ENCODE assay signal across 17 cellular contexts in the genomic region with DNA sequence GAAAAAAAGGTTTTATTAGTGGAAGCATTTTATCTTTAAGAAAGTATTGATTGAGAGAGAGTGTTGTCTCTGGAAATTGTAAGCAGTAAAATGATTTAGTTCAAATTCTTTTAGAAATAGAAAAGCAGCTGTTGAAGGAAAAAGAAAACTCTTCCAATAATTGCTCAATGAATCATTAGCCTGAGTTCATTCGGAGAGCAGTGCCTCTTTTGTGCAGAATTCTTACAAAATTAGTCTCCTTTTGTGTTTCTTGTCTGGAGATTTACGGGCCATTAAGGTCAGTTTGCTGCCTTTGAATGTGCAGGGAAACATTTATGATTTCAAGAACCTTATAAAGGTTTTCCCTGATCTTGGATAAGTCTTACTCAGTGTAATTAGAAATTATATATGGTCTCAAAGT. TPM values are rescaled to one million over a fixed set of nuclear protein-coding genes. Genes with fewer than 3 reads are reported as not detected.
DNase-seq lines count a peak whose midpoint lies in the region; ATAC-seq, FAIRE-seq and TF ChIP-seq lines count a peak whose summit lies in the region.
"Had no signal": no experiment of that assay in that cellular context is flagged by ENCODE, and none has a peak within 500 bp of the region (broad histone marks: within the 10 kb centered on the region; RNA-seq: fewer than 3 reads in every experiment).

No MANE protein-coding gene starts in this region.

- H3K27me3 ChIP-seq in AG04450 (ENCODE audit: control insufficient read depth, insufficient read depth, low read length) = no peaks in the 10 kb centered on the region
- no peaks in the 10 kb centered on the region for H3K27me3 ChIP-seq in astrocyte (ENCODE audit: insufficient read depth, low read length)
- no peaks in the 10 kb centered on the region for H3K27me3 ChIP-seq in dorsolateral prefrontal cortex

- TF ChIP-seq CTCF in AG04450 (IDR thresholded peaks at IDR 0.05; ENCODE audit: low read depth, low read length) (no peak), HFFc6 (IDR thresholded peaks at IDR 0.05) (no peak), astrocyte (IDR thresholded peaks at IDR 0.05; ENCODE audit: insufficient read depth, low read depth, low read length) (no peak), dorsolateral prefrontal cortex (IDR thresholded peaks at IDR 0.05 in 54 of 56, conservative IDR thresholded peaks at IDR 0.05 in 2 of 56; ENCODE audit: low read depth in 1 of 56, partially characterized antibody in 56 of 56) (no peak)

- peak overlapping the region; percentile 66 for H3K4me3 Mint-ChIP-seq in HFFc6
- no peak overlapping the region for H3K4me3 Mint-ChIP-seq in astrocyte (ENCODE audit: unreplicated experiment)
- H3K4me3 Mint-ChIP-seq: activated naive CD4-positive, alpha-beta T cell treated with anti-CD3 and anti-CD28 coated beads, Interleukin-2, amount 50 U/mL, for 24 hours; H9; mesothelial cell of epicardium had no signal

- POLR2A ChIA-PET in AG04450 (lab: Yijun Ruan, JAX) = interaction anchor here (0.7 kb wide), 1 partner anchor 61 kb away, joined by 3 read pairs; no protein-coding TSS in a partner anchor

- H3K4me1 ChIP-seq in astrocyte (ENCODE audit: insufficient read depth, low read length) = peaks cover 40% of the 10 kb centered on the region

- H3K27ac ChIP-seq in AG04450 (ENCODE audit: low read depth, low read length) (peak overlapping the region; percentile 76), astrocyte (ENCODE audit: low read depth, low read length) (peak overlapping the region; percentile 88), dorsolateral prefrontal cortex (no peak overlapping the region)
- H3K27ac ChIP-seq: coronary artery, RWPE1, thoracic aorta had no signal

- H3K4me2 ChIP-seq in astrocyte (ENCODE audit: low read length) = peak overlapping the region; percentile 68

- no peaks in the 10 kb centered on the region for H3K79me2 ChIP-seq in astrocyte (ENCODE audit: insufficient read depth, low read length)

- peaks cover 67% of the 10 kb centered on the region for H3K4me1 Mint-ChIP-seq in HFFc6 (ENCODE audit: low read depth)
- H3K4me1 Mint-ChIP-seq in astrocyte (ENCODE audit: low read depth, unreplicated experiment) = peaks cover 31% of the 10 kb centered on the region

- peak; percentile 24 for DNase-seq in AG04450 (ENCODE audit: low read depth, low spot score)
- peak; percentile 53 for DNase-seq in HFFc6
- DNase-seq in astrocyte (ENCODE audit: low read depth) = peak; percentile 81
- peak; percentile 29 for DNase-seq in myocyte (ENCODE audit: low read depth)
- DNase-seq in dorsolateral prefrontal cortex = no peak
- DNase-seq in NCI-H2081 treated with DMSO at 0.1 percent for 48 hours (lab: John Stamatoyannopoulos, UW) = no peak
- no peak for DNase-seq in NCI-H510A (lab: John Stamatoyannopoulos, UW)
- DNase-seq: foreskin melanocyte, H9, left cardiac atrium had no signal

- no peaks in the 10 kb centered on the region for H3K36me3 ChIP-seq in astrocyte (ENCODE audit: insufficient read depth, low read length)
- H3K36me3 ChIP-seq: thoracic aorta had no signal

- H3K36me3 Mint-ChIP-seq in HFFc6 (ENCODE audit: low read depth) (no peaks in the 10 kb centered on the region), astrocyte (ENCODE audit: low read depth, unreplicated experiment) (no peaks in the 10 kb centered on the region)
- H3K36me3 Mint-ChIP-seq: activated naive CD4-positive, alpha-beta T cell treated with anti-CD3 and anti-CD28 coated beads, Interleukin-2, amount 50 U/mL, for 24 hours; mesothelial cell of epicardium had no signal

- CTCF ChIA-PET in AG04450 (lab: Charles Lee) = interaction anchor here (2.2 to 9.5 kb wide), 3 partner anchors 15 to 29 kb away, joined by 11 to 176 read pairs (median 13); no protein-coding TSS in a partner anchor

- no peak overlapping the region for H2AFZ ChIP-seq in astrocyte (ENCODE audit: low read depth, low read length)

- no peak for ATAC-seq in GM21526 (IDR thresholded peaks at IDR 0.05; ENCODE audit: low FRiP score, unreplicated experiment)
- ATAC-seq: activated CD4-positive, CD25-positive, alpha-beta regulatory T cell treated with anti-CD3 and anti-CD28 coated beads, Interleukin-2, amount 50 U/mL, for 24 hours; left cardiac atrium had no signal

- intact Hi-C loops in dorsolateral prefrontal cortex (cut with DNase I) = no loop called here

- no peaks in the 10 kb centered on the region for H3K9me3 Mint-ChIP-seq in HFFc6
- no peaks in the 10 kb centered on the region for H3K9me3 Mint-ChIP-seq in astrocyte (ENCODE audit: unreplicated experiment)
- H3K9me3 Mint-ChIP-seq: activated naive CD4-positive, alpha-beta T cell treated with anti-CD3 and anti-CD28 coated beads, Interleukin-2, amount 50 U/mL, for 24 hours; H9; mesothelial cell of epicardium had no signal

- H3K9ac ChIP-seq in astrocyte (ENCODE audit: low read length) = peak overlapping the region; percentile 74

- H3K4me3 ChIP-seq in AG04450 (ENCODE audit: low read depth, low read length) = no peak overlapping the region
- H3K4me3 ChIP-seq in astrocyte (ENCODE audit: insufficient read depth, low read depth, low read length) = no peak overlapping the region
- no peak overlapping the region for H3K4me3 ChIP-seq in dorsolateral prefrontal cortex
- H3K4me3 ChIP-seq: coronary artery, thoracic aorta had no signal

- H3K27me3 Mint-ChIP-seq in HFFc6 (ENCODE audit: insufficient read depth) = no peaks in the 10 kb centered on the region; the same call in 1 of the 2 replicates
- no peaks in the 10 kb centered on the region for H3K27me3 Mint-ChIP-seq in astrocyte (ENCODE audit: low read depth, unreplicated experiment)
- H3K27me3 Mint-ChIP-seq: activated naive CD4-positive, alpha-beta T cell treated with anti-CD3 and anti-CD28 coated beads, Interleukin-2, amount 50 U/mL, for 24 hours had no signal

- H4K20me1 ChIP-seq in astrocyte (ENCODE audit: insufficient read depth, low read length) = no peaks in the 10 kb centered on the region

- peak; percentile 55 for FAIRE-seq in astrocyte (lab: Jason Lieb, UNC)

- H3K9me3 ChIP-seq in AG04450 (ENCODE audit: control insufficient read depth, insufficient read depth, low read length) = no peaks in the 10 kb centered on the region
- H3K9me3 ChIP-seq in astrocyte (ENCODE audit: insufficient read depth, low read depth, low read length) = no peaks in the 10 kb centered on the region
- H3K9me3 ChIP-seq: thoracic aorta had no signal

- H3K27ac Mint-ChIP-seq in HFFc6 (peak overlapping the region; percentile 51; the same call in 1 of the 2 replicates), astrocyte (ENCODE audit: unreplicated experiment) (peak overlapping the region; percentile 85)
- H3K27ac Mint-ChIP-seq: activated naive CD4-positive, alpha-beta T cell treated with anti-CD3 and anti-CD28 coated beads, Interleukin-2, amount 50 U/mL, for 24 hours had no signal

RNA-seq across cellular contexts. Expression of a gene that starts 49.2 kb away (rescaled TPM):
- 4.8 and 5.1 TPM in 2 replicates for polyA plus RNA-seq in AG04450 (2011; rRNA removed)
- 10.3 and 13.7 TPM in 2 replicates for polyA minus RNA-seq in AG04450 (2011; rRNA and poly(A)+ RNA removed)
- 1 to 10 TPM; 2.8 to 3.9 (median 3.2) TPM for total RNA-seq in HFFc6 (2021; fragmentation: NEBNext Ultra II Directional; extraction: Animal tissue kit (Norgen Biotek cat#: 25700))
- total RNA-seq in astrocyte = 11.4 and 12.0 TPM in 2 replicates
- total RNA-seq in myocyte = 24.8 and 36.5 TPM in 2 replicates
- polyA plus RNA-seq in myocyte (2012) = 37.1 TPM
- total RNA-seq in dorsolateral prefrontal cortex = 10 to 100 TPM in 13 of 120 experiments, 1 to 10 TPM in 107; 3.6 to 14.7 (median 7.1) TPM

Comparison
In these comparisons a context has a peak if more than half of its experiments do, and no peak if none do; other contexts are left out.
1. DNase-seq: peak in AG04450 (single experiment), HFFc6 (single experiment), astrocyte (single experiment) and myocyte (single experiment); none in dorsolateral prefrontal cortex (0 of 10), NCI-H2081 treated with DMSO at 0.1 percent for 48 hours (single experiment) and NCI-H510A (single experiment).
2. H3K27ac ChIP-seq: peak in AG04450 (single experiment) and astrocyte (single experiment); none in dorsolateral prefrontal cortex (0 of 59).